ENCODE assay signal across 9 cellular contexts in genomic region chr7:140349172-140349771, GRCh38. TPM values are rescaled to one million over a fixed set of nuclear protein-coding genes. Genes with fewer than 3 reads are reported as not detected.
A peak's percentile ranks its signal among the peaks of the same experiment; 100 is the strongest.
DNase-seq lines count a peak whose midpoint lies in the region; ATAC-seq lines count a peak whose summit lies in the region.
"Had no signal": no experiment of that assay in that cellular context is flagged by ENCODE, and none has a peak within 500 bp of the region (broad histone marks: within the 10 kb centered on the region; RNA-seq: fewer than 3 reads in every experiment).

No MANE protein-coding gene starts in this region.

- no peak overlapping the region for H3K4me3 Mint-ChIP-seq in T-helper 17 cell

- H3K27me3 Mint-ChIP-seq in T-helper 17 cell: no peaks in the 10 kb centered on the region

- ATAC-seq in T-helper 17 cell: no peak
- no peak for ATAC-seq in GM21526 (IDR thresholded peaks at IDR 0.05; ENCODE audit: low FRiP score, unreplicated experiment)
- ATAC-seq in GM21528 (IDR thresholded peaks at IDR 0.05; ENCODE audit: low FRiP score, unreplicated experiment): no peak

- peaks cover 14% of the 10 kb centered on the region for H3K36me3 Mint-ChIP-seq in T-helper 17 cell (ENCODE audit: low read depth)

- peak overlapping the region; percentile 4 for H3K27ac Mint-ChIP-seq in T-helper 17 cell

- H3K9me3 ChIP-seq in T-helper 17 cell (ENCODE audit: control insufficient read depth, low read length, poor library complexity, severe bottlenecking): no peaks in the 10 kb centered on the region

- DNase-seq in COR-L47 (lab: John Stamatoyannopoulos, UW): peak; percentile 32
- DNase-seq in T-helper 17 cell: no peak
- peak; percentile 87 for DNase-seq in foreskin melanocyte
- peak; percentile 56 for DNase-seq in retina
- no peak for DNase-seq in SKM-1 treated with dmso at 0.1 percent for 144 hours (lab: John Stamatoyannopoulos, UW; ENCODE audit: unreplicated experiment)
- DNase-seq in DMS153 treated with DMSO at 0.1 percent for 48 hours (lab: John Stamatoyannopoulos, UW; ENCODE audit: unreplicated experiment): no peak
- DNase-seq: NCI-H1694 treated with DMSO at 0.1 percent for 48 hours had no signal

- H3K4me1 Mint-ChIP-seq in T-helper 17 cell: peaks cover 7% of the 10 kb centered on the region

RNA-seq across cellular contexts. Expression of gene SLC37A3, which starts 49.1 kb away (rescaled TPM):
- 10 to 100 TPM; 23.8 to 26.4 TPM for total RNA-seq in T-helper 17 cell

RNA-seq across cellular contexts. Expression of gene RAB19, which starts 54.6 kb away (rescaled TPM):
- total RNA-seq in T-helper 17 cell: 1 to 10 TPM; 2.1 TPM

Comparison
In these comparisons a context has a peak if more than half of its experiments do, and no peak if none do; other contexts are left out.
1. DNase-seq: peak in COR-L47 (single experiment), foreskin melanocyte (single experiment) and retina (single experiment); none in T-helper 17 cell (0 of 3), SKM-1 treated with dmso at 0.1 percent for 144 hours (single experiment) and DMS153 treated with DMSO at 0.1 percent for 48 hours (single experiment).